ENCODE assay signal across 10 cellular contexts in genomic region chr5:137733922-137734695, GRCh38. TPM values are rescaled to one million over a fixed set of nuclear protein-coding genes. Genes with fewer than 3 reads are reported as not detected.
DNase-seq lines count a peak whose midpoint lies in the region; ATAC-seq and TF ChIP-seq lines count a peak whose summit lies in the region.
"Had no signal": no experiment of that assay in that cellular context is flagged by ENCODE, and none has a peak within 500 bp of the region (broad histone marks: within the 10 kb centered on the region; RNA-seq: fewer than 3 reads in every experiment).

No MANE protein-coding gene starts in this region.

- peaks cover 58% of the 10 kb centered on the region for H3K4me1 ChIP-seq in CD8-positive, alpha-beta memory T cell (ENCODE audit: insufficient read depth, low read length)
- H3K4me1 ChIP-seq in GM23338 (ENCODE audit: insufficient read depth) (peaks cover 17% of the 10 kb centered on the region), neural progenitor cell (peaks cover 24% of the 10 kb centered on the region)

- H3K27me3 ChIP-seq in CD8-positive, alpha-beta memory T cell (ENCODE audit: insufficient read depth, low read length, poor library complexity, severe bottlenecking): no peaks in the 10 kb centered on the region
- H3K27me3 ChIP-seq in GM23338 (ENCODE audit: insufficient read depth) (no peaks in the 10 kb centered on the region), neural progenitor cell (no peaks in the 10 kb centered on the region)
- H3K27me3 ChIP-seq: Peyer's patch had no signal

- no peak overlapping the region for H3K9ac ChIP-seq in neural progenitor cell

- ATAC-seq in GM23338 (peak; percentile 5; the same call in 2 of the 3 replicates), omental fat pad (ENCODE audit: low FRiP score) (no peak), GM21619 (IDR thresholded peaks at IDR 0.05; ENCODE audit: unreplicated experiment) (no peak)

- H3F3A ChIP-seq in GM23338 (replicated peaks; ENCODE audit: low read depth) (no peaks in the 10 kb centered on the region), neural progenitor cell (ENCODE audit: low read depth) (peaks cover 21% of the 10 kb centered on the region)

- H3K79me2 ChIP-seq in GM23338 (replicated peaks; ENCODE audit: insufficient read depth): peaks cover 55% of the 10 kb centered on the region
- H3K79me2 ChIP-seq in neural progenitor cell (ENCODE audit: low read depth): peaks cover 57% of the 10 kb centered on the region

- peaks cover 1 to 9% (median 2%) of the 10 kb centered on the region in 3 donors for H3K36me3 Mint-ChIP-seq in CD8-positive, alpha-beta memory T cell
- H3K36me3 Mint-ChIP-seq in GM23338 (ENCODE audit: low read depth) (no peaks in the 10 kb centered on the region), neural progenitor cell (no peaks in the 10 kb centered on the region)

- peak in 1 of 5 donors; percentile 7 for DNase-seq in CD8-positive, alpha-beta memory T cell
- DNase-seq in GM23338 (ENCODE audit: low spot score) (peak; percentile 27), coronary artery (ENCODE audit: low spot score) (no peak), neural progenitor cell (ENCODE audit: low spot score) (no peak), SW 1271 (lab: John Stamatoyannopoulos, UW) (no peak), omental fat pad (ENCODE audit: low spot score) (no peak)
- DNase-seq in effector CD8-positive, alpha-beta T cell (lab: John Stamatoyannopoulos, UW): no peak
- DNase-seq: stimulated activated CD8-positive, alpha-beta memory T cell treated with anti-CD3 and anti-CD28 coated beads, Interleukin-4, amount 100 ng/mL, for 48 hours had no signal

- POLR2A ChIA-PET in CD8-positive, alpha-beta memory T cell (lab: Charles Lee): interaction anchor here (0.6 to 3.4 kb wide), 2 partner anchors 20 to 412 kb away, joined by 5 to 23 read pairs; partner anchors contain the start of gene HNRNPA0

- no peaks in the 10 kb centered on the region for H3K9me3 ChIP-seq in CD8-positive, alpha-beta memory T cell (ENCODE audit: low read length)
- H3K9me3 ChIP-seq in neural progenitor cell (ENCODE audit: low read depth): no peaks in the 10 kb centered on the region
- H3K9me3 ChIP-seq: Peyer's patch had no signal

- H3K4me3 Mint-ChIP-seq in CD8-positive, alpha-beta memory T cell: no peak overlapping the region
- H3K4me3 Mint-ChIP-seq in GM23338: no peak overlapping the region
- H3K4me3 Mint-ChIP-seq in neural progenitor cell: no peak overlapping the region

- H3K4me3 ChIP-seq in CD8-positive, alpha-beta memory T cell (ENCODE audit: low read length): peak overlapping the region; percentile 74
- H3K4me3 ChIP-seq in GM23338 (peak overlapping the region; percentile 67), coronary artery (peak overlapping the region; percentile 74), neural progenitor cell (peak overlapping the region; percentile 74)

- no peaks in the 10 kb centered on the region for H3K9me3 Mint-ChIP-seq in CD8-positive, alpha-beta memory T cell
- H3K9me3 Mint-ChIP-seq in GM23338: peaks cover 6% of the 10 kb centered on the region
- peaks cover 5% of the 10 kb centered on the region for H3K9me3 Mint-ChIP-seq in neural progenitor cell

- H3K27ac Mint-ChIP-seq in CD8-positive, alpha-beta memory T cell: peak overlapping the region in 3 of 8 donors; percentile 53 to 64 (median 55)
- H3K27ac Mint-ChIP-seq in GM23338 (no peak overlapping the region), neural progenitor cell (peak overlapping the region; percentile 32)

- H3K9me2 ChIP-seq in GM23338 (ENCODE audit: insufficient read depth): no peaks in the 10 kb centered on the region

- CTCF ChIA-PET in CD8-positive, alpha-beta memory T cell (lab: Charles Lee): interaction anchor here (0.8 to 3.0 kb wide), 5 partner anchors 8 to 74 kb away, joined by 3 to 39 read pairs (median 5); no protein-coding TSS in a partner anchor

- no peak overlapping the region for H2AFZ ChIP-seq in GM23338
- H2AFZ ChIP-seq in neural progenitor cell (replicated peaks): peak overlapping the region; percentile 97

- peak overlapping the region; percentile 85 for H3K4me2 ChIP-seq in GM23338
- H3K4me2 ChIP-seq in neural progenitor cell: peak overlapping the region; percentile 81

- H4K20me1 ChIP-seq in GM23338 (replicated peaks; ENCODE audit: insufficient read depth) (no peaks in the 10 kb centered on the region), neural progenitor cell (ENCODE audit: low read depth) (no peaks in the 10 kb centered on the region)

- H3K27ac ChIP-seq in CD8-positive, alpha-beta memory T cell (ENCODE audit: low read depth, low read length): no peak overlapping the region
- H3K27ac ChIP-seq in GM23338 (ENCODE audit: low read depth): no peak overlapping the region
- peak overlapping the region in 1 of 2 donors; percentile 78 for H3K27ac ChIP-seq in coronary artery
- H3K27ac ChIP-seq in neural progenitor cell: no peak overlapping the region

- H3K4me1 Mint-ChIP-seq in CD8-positive, alpha-beta memory T cell: peaks cover 0 to 11% (median 0%) of the 10 kb centered on the region in 3 donors
- H3K4me1 Mint-ChIP-seq in GM23338 (peaks cover 21% of the 10 kb centered on the region; the same call in 2 of the 3 replicates), neural progenitor cell (no peaks in the 10 kb centered on the region)

- no peaks in the 10 kb centered on the region for H3K36me3 ChIP-seq in CD8-positive, alpha-beta memory T cell (ENCODE audit: insufficient read depth, low read length)
- H3K36me3 ChIP-seq in GM23338 (ENCODE audit: insufficient read depth): no peaks in the 10 kb centered on the region
- no peaks in the 10 kb centered on the region for H3K36me3 ChIP-seq in neural progenitor cell
- H3K36me3 ChIP-seq: Peyer's patch had no signal

- TF ChIP-seq CTCF in GM23338 (conservative IDR thresholded peaks at IDR 0.05; ENCODE audit: low read depth in 2 of 2) (no peak), coronary artery (IDR thresholded peaks at IDR 0.05) (no peak), neural progenitor cell (IDR thresholded peaks at IDR 0.05) (no peak), omental fat pad (IDR thresholded peaks at IDR 0.05) (no peak)

- no peaks in the 10 kb centered on the region for H3K27me3 Mint-ChIP-seq in CD8-positive, alpha-beta memory T cell
- peaks cover 2% of the 10 kb centered on the region for H3K27me3 Mint-ChIP-seq in GM23338 (ENCODE audit: insufficient read depth, low read depth, poor library complexity)
- H3K27me3 Mint-ChIP-seq in neural progenitor cell (ENCODE audit: insufficient read depth, low read depth): no peaks in the 10 kb centered on the region

RNA-seq across cellular contexts. Expression of gene KLHL3, which starts 1.8 kb away (rescaled TPM):
- total RNA-seq in CD8-positive, alpha-beta memory T cell: 1 to 10 TPM; 2.7 to 3.3 TPM
- 3.4 TPM for polyA plus RNA-seq in CD8-positive, alpha-beta memory T cell
- 10.8 and 11.7 TPM in 2 replicates for total RNA-seq in GM23338 (2014; rRNA removed; shearing (Covaris generic))
- polyA plus RNA-seq in GM23338 (2016; fragmentation: Nextera tagmentation; extraction: Ambion mirVana): 3.1 and 4.9 TPM in 2 replicates
- total RNA-seq in neural progenitor cell (ENCODE audit: low replicate concordance): 17.2 and 26.8 TPM in 2 replicates
- total RNA-seq in omental fat pad: 1 to 10 TPM; 1.8 to 9.8 (median 4.0) TPM

RNA-seq across cellular contexts. Expression of gene HNRNPA0, which starts 20.1 kb away (rescaled TPM):
- total RNA-seq in CD8-positive, alpha-beta memory T cell: 10 to 100 TPM; 42.7 to 45.9 TPM
- 20.1 TPM for polyA plus RNA-seq in CD8-positive, alpha-beta memory T cell
- 33.0 and 39.9 TPM in 2 replicates for total RNA-seq in GM23338 (2014; rRNA removed; shearing (Covaris generic))
- polyA plus RNA-seq in GM23338 (2016; fragmentation: Nextera tagmentation; extraction: Ambion mirVana): 15.1 and 15.9 TPM in 2 replicates
- 49.8 and 71.4 TPM in 2 replicates for total RNA-seq in neural progenitor cell (ENCODE audit: low replicate concordance)
- total RNA-seq in omental fat pad: 10 to 100 TPM in 3 of 4 donors, 1 to 10 TPM in 1; 9.7 to 16.9 (median 12.8) TPM
